9 cellular contexts compared by ENCODE assay signal in genomic region chr14:73237219-73237785, GRCh38. TPM values are rescaled to one million over a fixed set of nuclear protein-coding genes. Genes with fewer than 3 reads are reported as not detected.
A peak's percentile ranks its signal among the peaks of the same experiment; 100 is the strongest.
DNase-seq lines count a peak whose midpoint lies in the region; ATAC-seq, FAIRE-seq and TF ChIP-seq lines count a peak whose summit lies in the region.
"Had no signal": no experiment of that assay in that cellular context is flagged by ENCODE, and none has a peak within 500 bp of the region (broad histone marks: within the 10 kb centered on the region; RNA-seq: fewer than 3 reads in every experiment).

A gene with protein sequence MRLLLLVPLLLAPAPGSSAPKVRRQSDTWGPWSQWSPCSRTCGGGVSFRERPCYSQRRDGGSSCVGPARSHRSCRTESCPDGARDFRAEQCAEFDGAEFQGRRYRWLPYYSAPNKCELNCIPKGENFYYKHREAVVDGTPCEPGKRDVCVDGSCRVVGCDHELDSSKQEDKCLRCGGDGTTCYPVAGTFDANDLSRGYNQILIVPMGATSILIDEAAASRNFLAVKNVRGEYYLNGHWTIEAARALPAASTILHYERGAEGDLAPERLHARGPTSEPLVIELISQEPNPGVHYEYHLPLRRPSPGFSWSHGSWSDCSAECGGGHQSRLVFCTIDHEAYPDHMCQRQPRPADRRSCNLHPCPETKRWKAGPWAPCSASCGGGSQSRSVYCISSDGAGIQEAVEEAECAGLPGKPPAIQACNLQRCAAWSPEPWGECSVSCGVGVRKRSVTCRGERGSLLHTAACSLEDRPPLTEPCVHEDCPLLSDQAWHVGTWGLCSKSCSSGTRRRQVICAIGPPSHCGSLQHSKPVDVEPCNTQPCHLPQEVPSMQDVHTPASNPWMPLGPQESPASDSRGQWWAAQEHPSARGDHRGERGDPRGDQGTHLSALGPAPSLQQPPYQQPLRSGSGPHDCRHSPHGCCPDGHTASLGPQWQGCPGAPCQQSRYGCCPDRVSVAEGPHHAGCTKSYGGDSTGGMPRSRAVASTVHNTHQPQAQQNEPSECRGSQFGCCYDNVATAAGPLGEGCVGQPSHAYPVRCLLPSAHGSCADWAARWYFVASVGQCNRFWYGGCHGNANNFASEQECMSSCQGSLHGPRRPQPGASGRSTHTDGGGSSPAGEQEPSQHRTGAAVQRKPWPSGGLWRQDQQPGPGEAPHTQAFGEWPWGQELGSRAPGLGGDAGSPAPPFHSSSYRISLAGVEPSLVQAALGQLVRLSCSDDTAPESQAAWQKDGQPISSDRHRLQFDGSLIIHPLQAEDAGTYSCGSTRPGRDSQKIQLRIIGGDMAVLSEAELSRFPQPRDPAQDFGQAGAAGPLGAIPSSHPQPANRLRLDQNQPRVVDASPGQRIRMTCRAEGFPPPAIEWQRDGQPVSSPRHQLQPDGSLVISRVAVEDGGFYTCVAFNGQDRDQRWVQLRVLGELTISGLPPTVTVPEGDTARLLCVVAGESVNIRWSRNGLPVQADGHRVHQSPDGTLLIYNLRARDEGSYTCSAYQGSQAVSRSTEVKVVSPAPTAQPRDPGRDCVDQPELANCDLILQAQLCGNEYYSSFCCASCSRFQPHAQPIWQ (plus strand): TSS chr14:73237506. CDS start chr14:73239779, 2,273 bp downstream.

- H3K4me3 ChIP-seq in OCI-LY1 (ENCODE audit: low read depth, low read length, poor library complexity, severe bottlenecking): peak within 1 kb of the TSS; percentile 52
- H3K4me3 ChIP-seq in endodermal cell (ENCODE audit: low read length): peak within 1 kb of the TSS; percentile 77

- H3K27ac Mint-ChIP-seq in endodermal cell (peak within 1 kb of the TSS; percentile 25), naive B cell (peak within 1 kb of the TSS in 2 of 6 donors; percentile 53 to 80)

- peak within 1 kb of the TSS; percentile 63 for H3K4me2 ChIP-seq in OCI-LY1 (ENCODE audit: low read length)

- peaks cover 52% of the 10 kb centered on the region for H3K4me1 Mint-ChIP-seq in endodermal cell
- peaks cover 48 to 72% (median 50%) of the 10 kb centered on the region in 3 donors for H3K4me1 Mint-ChIP-seq in naive B cell

- no peak for TF ChIP-seq POLR2A in GM12892 (IDR thresholded peaks at IDR 0.05; ENCODE audit: low read depth, low read length)

- no peaks in the 10 kb centered on the region for H3K79me2 ChIP-seq in OCI-LY1 (ENCODE audit: insufficient read depth, low read length)

- no peak for FAIRE-seq in GM12892 (lab: Jason Lieb, UNC)

- WGBS in endodermal cell (ENCODE audit: insufficient coverage in 1 of 2, insufficient read length in 1 of 2), 2 experiments: 9 to 17% methylated on average over 14 to 48 of the region's 48 CpGs

- peak; percentile 23 for DNase-seq in NCI-H2029 (lab: John Stamatoyannopoulos, UW)
- DNase-seq in NCI-H2029 treated with DMSO at 0.1 percent for 48 hours (lab: John Stamatoyannopoulos, UW): no peak
- peak; percentile 77 for DNase-seq in endodermal cell
- DNase-seq in naive B cell: no peak
- no peak for DNase-seq in GM12892 (ENCODE audit: insufficient read length)
- no peak for DNase-seq in effector CD4-positive, alpha-beta T cell

- no peak within 1 kb of the TSS for H3K27ac ChIP-seq in OCI-LY1 (ENCODE audit: low read depth, low read length, poor library complexity, severe bottlenecking)
- H3K27ac ChIP-seq in endodermal cell (ENCODE audit: low read depth, low read length): no peak within 1 kb of the TSS
- H3K27ac ChIP-seq: C4-2B had no signal

- ATAC-seq in naive B cell (ENCODE audit: low read depth in 2 of 2): peak; percentile 42 to 48
- no peak for ATAC-seq in HG03196 (IDR thresholded peaks at IDR 0.05; ENCODE audit: unreplicated experiment)

- H3K4me3 Mint-ChIP-seq in endodermal cell (peak within 1 kb of the TSS; percentile 50), naive B cell (peak within 1 kb of the TSS; percentile 66 to 94 (median 86))

- H3K9ac ChIP-seq in OCI-LY1 (ENCODE audit: low read length) (no peak within 1 kb of the TSS; the same call in 1 of the 2 replicates), endodermal cell (ENCODE audit: extremely low read depth, low read length, poor library complexity, severe bottlenecking) (peak within 1 kb of the TSS; percentile 25)

- H3K4me1 ChIP-seq in OCI-LY1 (ENCODE audit: insufficient read depth, low read length, severe bottlenecking) (peaks cover 15% of the 10 kb centered on the region), endodermal cell (ENCODE audit: control insufficient read depth, insufficient read depth, low read length) (peaks cover 34% of the 10 kb centered on the region)

- H3K27me3 Mint-ChIP-seq in endodermal cell (ENCODE audit: insufficient read depth) (peaks cover 72% of the 10 kb centered on the region), naive B cell (peaks cover 51 to 80% (median 77%) of the 10 kb centered on the region in 3 donors)

- H3K9me3 ChIP-seq in OCI-LY1 (ENCODE audit: low read length) (no peaks in the 10 kb centered on the region), endodermal cell (ENCODE audit: control insufficient read depth, low read length) (no peaks in the 10 kb centered on the region)

- no peak for TF ChIP-seq CTCF in OCI-LY1 (IDR thresholded peaks at IDR 0.05; ENCODE audit: low read length)
- no peak for TF ChIP-seq CTCF in endodermal cell (conservative IDR thresholded peaks at IDR 0.05)

- H3K27me3 ChIP-seq in OCI-LY1 (ENCODE audit: insufficient read depth, low read length) (peaks cover 3% of the 10 kb centered on the region; the same call in 1 of the 2 replicates), endodermal cell (ENCODE audit: control insufficient read depth, insufficient read depth, low read length, poor library complexity, severe bottlenecking) (peaks cover 56% of the 10 kb centered on the region)

- no peaks in the 10 kb centered on the region for H3K9me2 ChIP-seq in OCI-LY1 (ENCODE audit: low read depth, low read length)

- H3K36me3 ChIP-seq in OCI-LY1 (ENCODE audit: insufficient read depth, low read length): no peaks in the 10 kb centered on the region
- H3K36me3 ChIP-seq in endodermal cell (ENCODE audit: control insufficient read depth, insufficient read depth, low read length): no peaks in the 10 kb centered on the region

- H3K36me3 Mint-ChIP-seq in endodermal cell (ENCODE audit: low read depth) (no peaks in the 10 kb centered on the region), naive B cell (peaks cover 0 to 9% of the 10 kb centered on the region in 2 donors)

- H4K20me1 ChIP-seq in OCI-LY1 (ENCODE audit: insufficient read depth, low read length): no peaks in the 10 kb centered on the region

- H3K9me3 Mint-ChIP-seq in endodermal cell: no peaks in the 10 kb centered on the region
- no peaks in the 10 kb centered on the region for H3K9me3 Mint-ChIP-seq in naive B cell

- H2AFZ ChIP-seq in OCI-LY1 (ENCODE audit: low read length): no peak within 1 kb of the TSS

- no peaks in the 10 kb centered on the region for H3F3A ChIP-seq in OCI-LY1 (ENCODE audit: insufficient read depth, low read length)

RNA-seq across cellular contexts. Expression of the gene that starts here (rescaled TPM):
- total RNA-seq in endodermal cell: 10 to 100 TPM; 18.4 to 20.1 TPM
- 9.0 TPM for polyA plus RNA-seq in endodermal cell (2013, experiment 1 of 2)
- polyA plus RNA-seq in endodermal cell (2013, experiment 2 of 2): 7.8 TPM
- under 1 TPM in 5 of 6 donors, not detected in 1; 0.38 to 0.76 (median 0.59) TPM for polyA plus RNA-seq in naive B cell (ENCODE audit: low read depth in 6 of 6)
- 9.8 TPM for polyA plus RNA-seq in GM12892 (2012; ENCODE audit: missing spikeins)

Comparison
In these comparisons a context has a peak if more than half of its experiments do, and no peak if none do; other contexts are left out.
1. DNase-seq: peak in NCI-H2029 (single experiment) and endodermal cell (single experiment); none in NCI-H2029 treated with DMSO at 0.1 percent for 48 hours (single experiment), naive B cell (single experiment), GM12892 (single experiment) and effector CD4-positive, alpha-beta T cell (single experiment).
2. Peak in ATAC-seq in naive B cell; RNA of the gene not detected or under 1 TPM.